1 cellular context compared by ENCODE assay signal in genomic region chr6:110390404-110390803, GRCh38.
A peak's percentile ranks its signal among the peaks of the same experiment; 100 is the strongest.
TF ChIP-seq lines count a peak whose summit lies in the region.

No MANE protein-coding gene starts in this region.

TF ChIP-seq in HCT116, 20 proteins besides CTCF, POLR2A, EP300 and RAD21 (continued from another document):
- 0 out of 2 replicates have a peak, but pooled peaks have one; percentile 16 for TF ChIP-seq SRF (IDR thresholded peaks at IDR 0.05; ENCODE audit: low read depth)
